ENCODE assay signal across 15 cellular contexts in genomic region chr6:168376120-168376519, GRCh38. TPM values are rescaled to one million over a fixed set of nuclear protein-coding genes. Genes with fewer than 3 reads are reported as not detected.
"Had no signal": no experiment of that assay in that cellular context is flagged by ENCODE, and none has a peak within 500 bp of the region (broad histone marks: within the 10 kb centered on the region; RNA-seq: fewer than 3 reads in every experiment).

No MANE protein-coding gene starts in this region.

- ATAC-seq: activated naive CD8-positive, alpha-beta T cell treated with anti-CD3 and anti-CD28 coated beads, Interleukin-2, amount 50 U/mL, for 24 hours; effector memory CD8-positive, alpha-beta T cell; natural killer cell; stimulated activated naive CD8-positive, alpha-beta T cell treated with anti-CD3 and anti-CD28 coated beads, Interleukin-15, Interleukin-2, amounts not matched to agents 100 U/mL and 50 U/mL, for 24 hours had no signal

- DNase-seq: activated CD4-positive, alpha-beta T cell treated with anti-CD3 and anti-CD28 coated beads, Interleukin-2, amount 50 U/mL, for 4 hours; activated CD4-positive, CD25-positive, alpha-beta regulatory T cell treated with anti-CD3 and anti-CD28 coated beads, Interleukin-2, amount 50 U/mL, for 72 hours; activated naive CD4-positive, alpha-beta T cell; activated naive CD8-positive, alpha-beta T cell treated with anti-CD3 and anti-CD28 coated beads, Interleukin-2, amount 50 U/mL, for 24 hours; activated T-cell treated with anti-CD3 and anti-CD28 coated beads for 4 hours; dermis blood vessel endothelial cell; effector memory CD8-positive, alpha-beta T cell; foreskin keratinocyte; glutamatergic neuron; hypothalamus; left ventricle myocardium inferior; mesenchymal stem cell; natural killer cell; small intestine; stimulated activated naive CD8-positive, alpha-beta T cell treated with anti-CD3 and anti-CD28 coated beads, Interleukin-15, Interleukin-2, amounts not matched to agents 100 U/mL and 50 U/mL, for 24 hours had no signal

RNA-seq across cellular contexts. Expression of gene DACT2, which starts 56.5 kb away (rescaled TPM):
- total RNA-seq: dermis blood vessel endothelial cell, natural killer cell had no signal
